Comparison of ENCODE assay signal across 1 cellular context in the genomic region with DNA sequence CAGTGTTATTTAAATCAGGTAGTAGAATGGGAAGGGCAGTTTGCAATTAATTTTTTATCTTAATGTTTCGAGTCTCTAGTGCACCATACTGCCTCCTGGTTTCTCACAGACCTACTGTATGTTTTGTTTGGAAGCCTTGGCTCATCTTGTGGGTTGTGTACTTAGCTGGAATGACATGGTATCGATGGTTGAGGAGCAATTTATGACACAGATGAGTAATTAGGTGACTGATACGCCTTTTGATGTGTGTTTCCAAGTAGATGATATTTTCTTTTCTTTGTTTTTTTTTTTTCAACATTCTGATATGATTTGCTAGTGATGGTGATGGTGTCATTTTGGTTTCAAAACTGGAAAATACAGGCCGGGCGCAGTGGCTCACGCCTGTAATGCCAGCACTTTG.
TF ChIP-seq lines count a peak whose summit lies in the region.

No MANE protein-coding gene starts in this region.

TF ChIP-seq in IMR-90, 13 proteins besides CTCF, POLR2A, EP300 and RAD21:
- no peak for TF ChIP-seq RFX5 (IDR thresholded peaks at IDR 0.05; ENCODE audit: low read depth, low read length)
- no peak for TF ChIP-seq CEBPB (IDR thresholded peaks at IDR 0.05; ENCODE audit: low read depth, low read length)
- no peak for TF ChIP-seq MAFK (IDR thresholded peaks at IDR 0.05; ENCODE audit: low read depth, low read length)
- TF ChIP-seq CHD1 (IDR thresholded peaks at IDR 0.05; ENCODE audit: low read depth, low read length) = no peak
- no peak for TF ChIP-seq RCOR1 (IDR thresholded peaks at IDR 0.05; ENCODE audit: insufficient replicate concordance, low read length)
- TF ChIP-seq FOS (IDR thresholded peaks at IDR 0.05; ENCODE audit: low read depth, low read length) = no peak
- TF ChIP-seq, protein P1, sequence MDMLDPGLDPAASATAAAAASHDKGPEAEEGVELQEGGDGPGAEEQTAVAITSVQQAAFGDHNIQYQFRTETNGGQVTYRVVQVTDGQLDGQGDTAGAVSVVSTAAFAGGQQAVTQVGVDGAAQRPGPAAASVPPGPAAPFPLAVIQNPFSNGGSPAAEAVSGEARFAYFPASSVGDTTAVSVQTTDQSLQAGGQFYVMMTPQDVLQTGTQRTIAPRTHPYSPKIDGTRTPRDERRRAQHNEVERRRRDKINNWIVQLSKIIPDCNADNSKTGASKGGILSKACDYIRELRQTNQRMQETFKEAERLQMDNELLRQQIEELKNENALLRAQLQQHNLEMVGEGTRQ (IDR thresholded peaks at IDR 0.05; ENCODE audit: low read depth, low read length) = no peak
- TF ChIP-seq BHLHE40 (IDR thresholded peaks at IDR 0.05; ENCODE audit: low read depth, low read length) = no peak
- TF ChIP-seq NFE2L2 (IDR thresholded peaks at IDR 0.05; ENCODE audit: low read depth, low read length) = no peak
- no peak for TF ChIP-seq SMC3 (IDR thresholded peaks at IDR 0.05; ENCODE audit: low read depth, low read length)
- TF ChIP-seq MXI1 (IDR thresholded peaks at IDR 0.05; ENCODE audit: borderline replicate concordance, low read depth, low read length) = no peak
- no peak for TF ChIP-seq MAZ (IDR thresholded peaks at IDR 0.05; ENCODE audit: borderline replicate concordance, low read depth, low read length)
- TF ChIP-seq, protein P2, sequence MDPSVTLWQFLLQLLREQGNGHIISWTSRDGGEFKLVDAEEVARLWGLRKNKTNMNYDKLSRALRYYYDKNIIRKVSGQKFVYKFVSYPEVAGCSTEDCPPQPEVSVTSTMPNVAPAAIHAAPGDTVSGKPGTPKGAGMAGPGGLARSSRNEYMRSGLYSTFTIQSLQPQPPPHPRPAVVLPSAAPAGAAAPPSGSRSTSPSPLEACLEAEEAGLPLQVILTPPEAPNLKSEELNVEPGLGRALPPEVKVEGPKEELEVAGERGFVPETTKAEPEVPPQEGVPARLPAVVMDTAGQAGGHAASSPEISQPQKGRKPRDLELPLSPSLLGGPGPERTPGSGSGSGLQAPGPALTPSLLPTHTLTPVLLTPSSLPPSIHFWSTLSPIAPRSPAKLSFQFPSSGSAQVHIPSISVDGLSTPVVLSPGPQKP (IDR thresholded peaks at IDR 0.05; ENCODE audit: borderline replicate concordance, low read depth, low read length) = no peak
